7 cellular contexts compared by ENCODE assay signal in genomic region chr11:67268036-67268683, GRCh38. TPM values are rescaled to one million over a fixed set of nuclear protein-coding genes. Genes with fewer than 3 reads are reported as not detected.
DNase-seq lines count a peak whose midpoint lies in the region; ATAC-seq and TF ChIP-seq lines count a peak whose summit lies in the region.

No MANE protein-coding gene starts in this region.

- DNase-seq in activated effector memory CD4-positive, alpha-beta T cell treated with Interleukin-2 at 50 U/mL for 16 hours = peak; percentile 41
- DNase-seq in left ventricle myocardium superior (peak; percentile 34), DMS153 treated with DMSO at 0.1 percent for 48 hours (lab: John Stamatoyannopoulos, UW; ENCODE audit: unreplicated experiment) (no peak), NCI-H774 (lab: John Stamatoyannopoulos, UW) (no peak)
- peak in 2 of 3 donors; percentile 47 to 66 for DNase-seq in stimulated activated CD4-positive, alpha-beta T cell treated with anti-CD3 and anti-CD28 coated beads, TNF-alpha, amount 100 ng/mL, for 48 hours (ENCODE audit: low read depth in 3 of 3)

- no peaks in the 10 kb centered on the region for H3K36me3 ChIP-seq in Loucy (ENCODE audit: insufficient read depth, low read length)

- ATAC-seq in GM19395 (IDR thresholded peaks at IDR 0.05; ENCODE audit: unreplicated experiment) = peak; percentile 53
- ATAC-seq in left ventricle myocardium superior = no peak

- intact Hi-C loops in left ventricle myocardium superior (cut with micrococcal nuclease) = no loop called here

- H3K9me3 ChIP-seq in Loucy (ENCODE audit: insufficient read depth, low read depth, low read length) = no peaks in the 10 kb centered on the region

- H3K9ac ChIP-seq in Loucy (ENCODE audit: low read depth, low read length, poor library complexity, severe bottlenecking) = peak overlapping the region; percentile 94

- H3K79me2 ChIP-seq in Loucy (ENCODE audit: insufficient read depth, low read length) = peaks cover 67% of the 10 kb centered on the region

- TF ChIP-seq CTCF in Loucy (conservative IDR thresholded peaks at IDR 0.05; ENCODE audit: low read length) = no peak

- peak overlapping the region; percentile 97 for H3K4me2 ChIP-seq in Loucy (ENCODE audit: low read depth, low read length, poor library complexity, severe bottlenecking)

- H3K4me3 ChIP-seq in Loucy (ENCODE audit: low read length, poor library complexity, severe bottlenecking) = peak overlapping the region; percentile 90

- H3K27me3 ChIP-seq in Loucy (ENCODE audit: insufficient read depth, low read length, poor library complexity, severe bottlenecking) = no peaks in the 10 kb centered on the region

- H2AFZ ChIP-seq in Loucy (ENCODE audit: low read length) = no peak overlapping the region

- H3K9me2 ChIP-seq in Loucy (replicated peaks; ENCODE audit: low read depth, low read length) = no peaks in the 10 kb centered on the region

- H4K20me1 ChIP-seq in Loucy (ENCODE audit: insufficient read depth, low read length, poor library complexity, severe bottlenecking) = peaks cover 49% of the 10 kb centered on the region

- H3F3A ChIP-seq in Loucy (ENCODE audit: low read depth) = peaks cover 13% of the 10 kb centered on the region

- H3K4me1 ChIP-seq in Loucy (ENCODE audit: insufficient read depth, low read length, poor library complexity, severe bottlenecking) = peaks cover 46% of the 10 kb centered on the region

RNA-seq across cellular contexts. Expression of gene GRK2, which starts 1.9 kb away (rescaled TPM):
- 56.8 TPM for total RNA-seq in left ventricle myocardium superior

RNA-seq across cellular contexts. Expression of gene ANKRD13D, which starts 20.9 kb away (rescaled TPM):
- total RNA-seq in left ventricle myocardium superior = 13.1 TPM

RNA-seq across cellular contexts. Expression of gene SSH3, which starts 35.2 kb away (rescaled TPM):
- 18.7 TPM for total RNA-seq in left ventricle myocardium superior

Comparison
In these comparisons a context has a peak if more than half of its experiments do, and no peak if none do; other contexts are left out.
1. DNase-seq: peak in activated effector memory CD4-positive, alpha-beta T cell treated with Interleukin-2 at 50 U/mL for 16 hours (single experiment), left ventricle myocardium superior (single experiment) and stimulated activated CD4-positive, alpha-beta T cell treated with anti-CD3 and anti-CD28 coated beads, TNF-alpha, amount 100 ng/mL, for 48 hours (2 of 3); none in DMS153 treated with DMSO at 0.1 percent for 48 hours (single experiment) and NCI-H774 (single experiment).